ENCODE assay signal across 11 cellular contexts in genomic region chr1:16716691-16717173, GRCh38. TPM values are rescaled to one million over a fixed set of nuclear protein-coding genes. Genes with fewer than 3 reads are reported as not detected.
DNase-seq lines count a peak whose midpoint lies in the region; ATAC-seq and TF ChIP-seq lines count a peak whose summit lies in the region.
"Had no signal": no experiment of that assay in that cellular context is flagged by ENCODE, and none has a peak within 500 bp of the region (broad histone marks: within the 10 kb centered on the region; RNA-seq: fewer than 3 reads in every experiment).

No MANE protein-coding gene starts in this region.

- H3K27ac ChIP-seq in endodermal cell (ENCODE audit: low read depth, low read length) (no peak overlapping the region), prostate gland (no peak overlapping the region)

- no peak for ATAC-seq in HG03439 (IDR thresholded peaks at IDR 0.05; ENCODE audit: unreplicated experiment)
- ATAC-seq in GM21737 (IDR thresholded peaks at IDR 0.05; ENCODE audit: unreplicated experiment): no peak
- ATAC-seq in HG03108 (IDR thresholded peaks at IDR 0.05; ENCODE audit: unreplicated experiment): no peak

- no peaks in the 10 kb centered on the region for H3K36me3 Mint-ChIP-seq in endodermal cell (ENCODE audit: low read depth)
- H3K36me3 Mint-ChIP-seq: CD4-positive, alpha-beta memory T cell had no signal

- TF ChIP-seq POLR2A in prostate gland (IDR thresholded peaks at IDR 0.05): no peak

- WGBS in endodermal cell (ENCODE audit: insufficient coverage in 1 of 2, insufficient read length in 1 of 2), 2 experiments: 81 to 82% methylated on average over 3 of the region's 3 CpGs
- WGBS in prostate gland: 59% methylated on average over 3 of the region's 3 CpGs

- peaks cover 11% of the 10 kb centered on the region for H3K4me1 Mint-ChIP-seq in endodermal cell
- H3K4me1 Mint-ChIP-seq: activated CD4-positive, alpha-beta T cell treated with anti-CD3 and anti-CD28 coated beads, Interleukin-2, amount 10 ng/mL, durations not matched to agents 7 days and 5 days; CD4-positive, alpha-beta memory T cell had no signal

- no peaks in the 10 kb centered on the region for H3K36me3 ChIP-seq in endodermal cell (ENCODE audit: control insufficient read depth, insufficient read depth, low read length)
- H3K36me3 ChIP-seq in prostate gland: no peaks in the 10 kb centered on the region

- H3K4me3 ChIP-seq in GM12865 (ENCODE audit: low read depth, low read length): no peak overlapping the region
- no peak overlapping the region for H3K4me3 ChIP-seq in endodermal cell (ENCODE audit: low read length)
- H3K4me3 ChIP-seq in prostate gland: no peak overlapping the region

- no peak overlapping the region for H3K4me3 Mint-ChIP-seq in endodermal cell
- H3K4me3 Mint-ChIP-seq: activated CD4-positive, alpha-beta T cell treated with anti-CD3 and anti-CD28 coated beads, Interleukin-2, amount 10 ng/mL, durations not matched to agents 7 days and 5 days; CD4-positive, alpha-beta memory T cell had no signal

- no peak overlapping the region for H3K9ac ChIP-seq in endodermal cell (ENCODE audit: extremely low read depth, low read length, poor library complexity, severe bottlenecking)

- no peak for TF ChIP-seq CTCF in GM12865 (IDR thresholded peaks at IDR 0.05; ENCODE audit: insufficient read depth, low read depth, low read length, missing control alignments)
- TF ChIP-seq CTCF in endodermal cell (conservative IDR thresholded peaks at IDR 0.05): no peak
- TF ChIP-seq CTCF in prostate gland (IDR thresholded peaks at IDR 0.05): no peak

- peak; percentile 1 for DNase-seq in GM12865 (ENCODE audit: low read depth)
- peak; percentile 38 for DNase-seq in endodermal cell
- peak; percentile 26 for DNase-seq in prostate gland (ENCODE audit: low spot score)
- DNase-seq: activated CD4-positive, alpha-beta T cell treated with anti-CD3 and anti-CD28 coated beads, Interleukin-2, amount 10 ng/mL, durations not matched to agents 7 days and 5 days; activated gamma-delta T cell treated with Interleukin-2 at 50 U/mL for 16 hours; CD4-positive, alpha-beta memory T cell; NCI-H82 had no signal

- H3K9me3 Mint-ChIP-seq in endodermal cell: no peaks in the 10 kb centered on the region
- H3K9me3 Mint-ChIP-seq: activated CD4-positive, alpha-beta T cell treated with anti-CD3 and anti-CD28 coated beads, Interleukin-2, amount 10 ng/mL, durations not matched to agents 7 days and 5 days; CD4-positive, alpha-beta memory T cell had no signal

- peaks cover 8% of the 10 kb centered on the region for H3K27me3 Mint-ChIP-seq in endodermal cell (ENCODE audit: insufficient read depth)

- TF ChIP-seq EP300 in Ishikawa (IDR thresholded peaks at IDR 0.05; ENCODE audit: borderline replicate concordance): no peak

- H3K9me3 ChIP-seq in endodermal cell (ENCODE audit: control insufficient read depth, low read length) (no peaks in the 10 kb centered on the region), prostate gland (no peaks in the 10 kb centered on the region)

- intact Hi-C loops in prostate gland (cut with DNase I): no loop called here

- no peak overlapping the region for H3K27ac Mint-ChIP-seq in endodermal cell
- H3K27ac Mint-ChIP-seq: activated CD4-positive, alpha-beta T cell treated with anti-CD3 and anti-CD28 coated beads, Interleukin-2, amount 10 ng/mL, durations not matched to agents 7 days and 5 days had no signal

- H3K4me1 ChIP-seq in endodermal cell (ENCODE audit: control insufficient read depth, insufficient read depth, low read length): peaks cover 5% of the 10 kb centered on the region
- H3K4me1 ChIP-seq in prostate gland (replicated peaks): no peaks in the 10 kb centered on the region

- H3K27me3 ChIP-seq in endodermal cell (ENCODE audit: control insufficient read depth, insufficient read depth, low read length, poor library complexity, severe bottlenecking): peaks cover 6% of the 10 kb centered on the region
- H3K27me3 ChIP-seq in prostate gland (replicated peaks; ENCODE audit: insufficient read depth): no peaks in the 10 kb centered on the region

- no peak for TF ChIP-seq RAD21 in Ishikawa (IDR thresholded peaks at IDR 0.05; ENCODE audit: low read depth)

TF ChIP-seq in Ishikawa, 13 proteins besides CTCF, POLR2A, EP300 and RAD21:
- TF ChIP-seq ZBTB7A (IDR thresholded peaks at IDR 0.05; ENCODE audit: low read depth): peak; percentile 74; the same call in 1 of the 2 replicates
- TF ChIP-seq MAX (IDR thresholded peaks at IDR 0.05): 0 out of 2 replicates have a peak, but pooled peaks have one; percentile 13
- no peak for TF ChIP-seq CEBPB (IDR thresholded peaks at IDR 0.05)
- no peak for TF ChIP-seq FOXM1 (IDR thresholded peaks at IDR 0.05; ENCODE audit: borderline replicate concordance, low read depth)
- TF ChIP-seq TAF1 (IDR thresholded peaks at IDR 0.05; ENCODE audit: low read depth): no peak
- TF ChIP-seq TCF12 (IDR thresholded peaks at IDR 0.05; ENCODE audit: low read depth): 0 out of 2 replicates have a peak, but pooled peaks have one; percentile 38
- TF ChIP-seq EGR1 (IDR thresholded peaks at IDR 0.05): no peak

RNA-seq across cellular contexts. Expression of gene RNU1-4, which starts 23.6 kb away (rescaled TPM):
- 1,000 to 10,000 TPM; 2,483 to 3,611 TPM for total RNA-seq in endodermal cell
- 11,872 TPM for polyA plus RNA-seq in endodermal cell (2013, experiment 1 of 2)
- 14,577 TPM for polyA plus RNA-seq in endodermal cell (2013, experiment 2 of 2)
- total RNA-seq in prostate gland: under 1 TPM; under 0.01 TPM
- polyA plus RNA-seq: CD4-positive, alpha-beta memory T cell had no signal

RNA-seq across cellular contexts. Expression of gene RNU1-3, which starts 50.0 kb away (rescaled TPM):
- 1,000 to 10,000 TPM; 2,483 to 3,611 TPM for total RNA-seq in endodermal cell
- 11,872 TPM for polyA plus RNA-seq in endodermal cell (2013, experiment 1 of 2)
- polyA plus RNA-seq in endodermal cell (2013, experiment 2 of 2): 14,577 TPM
- total RNA-seq in prostate gland: under 1 TPM; under 0.01 TPM
- polyA plus RNA-seq: CD4-positive, alpha-beta memory T cell had no signal

Comparison
In these comparisons a context has a peak if more than half of its experiments do, and no peak if none do; other contexts are left out.
1. RNA of gene RNU1-4, which starts 23.6 kb away (total RNA-seq): 2,483 to 3,611 TPM in endodermal cell; under 0.01 TPM in prostate gland; every median in the first group is over 1,000 times any median in the second.
2. RNA of gene RNU1-3, which starts 50.0 kb away (total RNA-seq): 2,483 to 3,611 TPM in endodermal cell; under 0.01 TPM in prostate gland; every median in the first group is over 1,000 times any median in the second.
3. Peak in every context shown above with its lines, with median percentiles within 50 percentile points of each other: DNase-seq.